ENCODE assay signal across 23 cellular contexts in the genomic region with DNA sequence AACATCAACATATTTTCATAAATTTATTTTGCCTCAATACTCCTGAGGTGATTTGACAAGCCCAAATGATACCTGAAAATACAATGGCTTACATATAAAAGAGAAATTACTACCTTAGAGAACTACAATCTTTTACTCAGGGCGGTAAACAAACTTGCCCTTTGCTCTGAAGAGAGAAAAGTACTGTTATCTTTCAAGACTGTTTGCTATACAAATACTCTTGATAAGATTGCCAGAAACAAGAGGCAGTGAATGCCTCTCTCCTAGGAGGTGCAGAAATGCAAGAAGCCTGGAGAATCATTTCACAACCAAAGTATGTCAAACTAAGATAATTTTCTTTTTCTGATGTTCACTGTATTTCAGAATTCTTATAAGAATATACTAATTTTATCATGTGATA.
A peak's percentile ranks its signal among the peaks of the same experiment; 100 is the strongest.
DNase-seq lines count a peak whose midpoint lies in the region; TF ChIP-seq lines count a peak whose summit lies in the region.
"Had no signal": no experiment of that assay in that cellular context is flagged by ENCODE, and none has a peak within 500 bp of the region (broad histone marks: within the 10 kb centered on the region; RNA-seq: fewer than 3 reads in every experiment).

No MANE protein-coding gene starts in this region.

- H3K27ac ChIP-seq in endodermal cell (ENCODE audit: low read depth, low read length) = no peak overlapping the region
- H3K27ac ChIP-seq in mesendoderm (ENCODE audit: low read depth, low read length) = no peak overlapping the region
- H3K27ac ChIP-seq: BLaER1 treated with 17β-estradiol and CSF1 and Interleukin-3, amounts not matched to agents 10 nM and 100 nM; Peyer's patch; SJCRH30 had no signal

- no peaks in the 10 kb centered on the region for H3K36me3 Mint-ChIP-seq in endodermal cell (ENCODE audit: low read depth)
- H3K36me3 Mint-ChIP-seq: CD8-positive, alpha-beta memory T cell had no signal

- no peak overlapping the region for H3K27ac Mint-ChIP-seq in endodermal cell
- H3K27ac Mint-ChIP-seq: CD8-positive, alpha-beta memory T cell had no signal

- H3K4me2 ChIP-seq in mesendoderm (ENCODE audit: low read length) = no peak overlapping the region
- H3K4me2 ChIP-seq: BLaER1 treated with 17β-estradiol and CSF1 and Interleukin-3, amounts not matched to agents 10 nM and 100 nM had no signal

- no peak overlapping the region for H3K23ac ChIP-seq in mesendoderm (ENCODE audit: low read length)

- H2BK15ac ChIP-seq in mesendoderm (replicated peaks; ENCODE audit: low read depth) = no peak overlapping the region

- peaks cover 11% of the 10 kb centered on the region for H3K9me3 ChIP-seq in endodermal cell (ENCODE audit: control insufficient read depth, low read length)
- H3K9me3 ChIP-seq: Peyer's patch had no signal

- H3K4me1 Mint-ChIP-seq in endodermal cell = peaks cover 31% of the 10 kb centered on the region
- H3K4me1 Mint-ChIP-seq: CD8-positive, alpha-beta memory T cell had no signal

- H3K79me1 ChIP-seq in mesendoderm (ENCODE audit: low read length) = no peaks in the 10 kb centered on the region

- H2BK5ac ChIP-seq in mesendoderm (ENCODE audit: low read length) = no peak overlapping the region

- no peak overlapping the region for H4K5ac ChIP-seq in mesendoderm (ENCODE audit: low read length)

- H3K4me1 ChIP-seq in endodermal cell (ENCODE audit: control insufficient read depth, insufficient read depth, low read length) (peaks cover 7% of the 10 kb centered on the region), mesendoderm (ENCODE audit: control insufficient read depth, low read depth, low read length) (no peaks in the 10 kb centered on the region)
- H3K4me1 ChIP-seq: BLaER1 treated with 17β-estradiol and CSF1 and Interleukin-3, amounts not matched to agents 10 nM and 100 nM; SJCRH30 had no signal

- H3K27me3 Mint-ChIP-seq in endodermal cell (ENCODE audit: insufficient read depth) = peaks cover 8% of the 10 kb centered on the region
- H3K27me3 Mint-ChIP-seq: CD8-positive, alpha-beta memory T cell had no signal

- H3K9ac ChIP-seq in endodermal cell (ENCODE audit: extremely low read depth, low read length, poor library complexity, severe bottlenecking) = no peak overlapping the region
- H3K9ac ChIP-seq in mesendoderm (ENCODE audit: low read length) = no peak overlapping the region
- H3K9ac ChIP-seq: BLaER1 treated with 17β-estradiol and CSF1 and Interleukin-3, amounts not matched to agents 10 nM and 100 nM had no signal

- H2AK5ac ChIP-seq in mesendoderm (ENCODE audit: low read length) = no peak overlapping the region

- H3K9me3 Mint-ChIP-seq in endodermal cell = peaks cover 13% of the 10 kb centered on the region

- no peak overlapping the region for H4K8ac ChIP-seq in mesendoderm (ENCODE audit: low read depth, low read length)

- H3K79me2 ChIP-seq in mesendoderm (ENCODE audit: control insufficient read depth, insufficient read depth, low read length) = no peaks in the 10 kb centered on the region

- H3K27me3 ChIP-seq in endodermal cell (ENCODE audit: control insufficient read depth, insufficient read depth, low read length, poor library complexity, severe bottlenecking) (no peaks in the 10 kb centered on the region), mesendoderm (ENCODE audit: insufficient read depth, low read length, poor library complexity) (no peaks in the 10 kb centered on the region)
- H3K27me3 ChIP-seq: BLaER1 treated with 17β-estradiol and CSF1 and Interleukin-3, amounts not matched to agents 10 nM and 100 nM; Peyer's patch; SJCRH30 had no signal

- WGBS in endodermal cell (ENCODE audit: insufficient coverage in 1 of 2, insufficient read length in 1 of 2), 2 experiments = 57% methylated on average over 1 of the region's 1 CpG; no CpG with 5 or more reads in 1 of the 2 experiments
- no CpG with 5 or more reads among the region's 1 CpG for WGBS in mesendoderm (ENCODE audit: extremely low coverage, insufficient coverage, low lambda C conversion rate)

- no peak overlapping the region for H2BK120ac ChIP-seq in mesendoderm (ENCODE audit: low read depth, low read length)

- no peak overlapping the region for H3K4me3 Mint-ChIP-seq in endodermal cell
- H3K4me3 Mint-ChIP-seq: CD8-positive, alpha-beta memory T cell had no signal

- no peak for TF ChIP-seq CTCF in endodermal cell (conservative IDR thresholded peaks at IDR 0.05)

- H3K36me3 ChIP-seq in endodermal cell (ENCODE audit: control insufficient read depth, insufficient read depth, low read length) (no peaks in the 10 kb centered on the region), mesendoderm (ENCODE audit: control insufficient read depth, insufficient read depth, low read length) (no peaks in the 10 kb centered on the region)
- H3K36me3 ChIP-seq: BLaER1 treated with 17β-estradiol and CSF1 and Interleukin-3, amounts not matched to agents 10 nM and 100 nM; Peyer's patch; SJCRH30 had no signal

- H3K18ac ChIP-seq in mesendoderm (ENCODE audit: low read length) = no peak overlapping the region

- H3K4me3 ChIP-seq in endodermal cell (ENCODE audit: low read length) (peak overlapping the region; percentile 39), mesendoderm (ENCODE audit: low read length) (no peak overlapping the region)
- H3K4me3 ChIP-seq: BLaER1 treated with 17β-estradiol and CSF1 and Interleukin-3, amounts not matched to agents 10 nM and 100 nM; Peyer's patch; SJCRH30 had no signal

- H3K4ac ChIP-seq in mesendoderm (ENCODE audit: low read depth, low read length) = no peak overlapping the region

- DNase-seq in LoVo (ENCODE audit: low spot score) = peak; percentile 29
- no peak for DNase-seq in endodermal cell
- peak; percentile 67 for DNase-seq in mesendoderm
- DNase-seq in C1 segment of cervical spinal cord (lab: John Stamatoyannopoulos, UW) = no peak
- no peak for DNase-seq in retina
- DNase-seq in cortex of kidney (lab: John Stamatoyannopoulos, UW) = no peak
- DNase-seq in GDM1 (lab: John Stamatoyannopoulos, UW) = no peak
- DNase-seq: ACHN; CD8-positive, alpha-beta memory T cell; DMS53; GF-D8; Kasumi-1; MM.1S; NCI-H1048; NCI-H1417 treated with DMSO at 0.1 percent for 48 hours; NCI-H187; NCI-H2107; NCI-H2227 treated with DMSO at 0.1 percent for 48 hours; NCI-H510A treated with DMSO at 0.1 percent for 48 hours; NCI-H748 treated with DMSO at 0.1 percent for 48 hours; Peyer's patch; SJCRH30 had no signal

- H3K56ac ChIP-seq in mesendoderm (ENCODE audit: low read length) = no peak overlapping the region

Comparison
In these comparisons a context has a peak if more than half of its experiments do, and no peak if none do; other contexts are left out.
1. DNase-seq: peak in LoVo (single experiment) and mesendoderm (single experiment); none in endodermal cell (single experiment), C1 segment of cervical spinal cord (0 of 14), retina (single experiment), cortex of kidney (single experiment) and GDM1 (single experiment).